ENCODE assay signal across 27 cellular contexts in genomic region chr10:26703974-26704373, GRCh38.
"Had no signal": no experiment of that assay in that cellular context is flagged by ENCODE, and none has a peak within 500 bp of the region (broad histone marks: within the 10 kb centered on the region; RNA-seq: fewer than 3 reads in every experiment).

No MANE protein-coding gene starts in this region.

- FAIRE-seq: urothelium cell line had no signal

- H3K4me3 ChIP-seq: stomach, suprapubic skin, testis, thoracic aorta, thyroid gland, tibial artery, tibial nerve, transverse colon, upper lobe of left lung, upper lobe of right lung, uterus, vagina had no signal

- H3K4me1 ChIP-seq: testis, thyroid gland, tibial artery, upper lobe of right lung, uterus had no signal

- H3K9me3 ChIP-seq: stomach, suprapubic skin, testis, thoracic aorta, thyroid gland, tibial artery, tibial nerve, transverse colon, upper lobe of left lung, upper lobe of right lung, uterus, vagina had no signal

- ATAC-seq: stimulated activated effector memory CD8-positive, alpha-beta T cell treated with anti-CD3 and anti-CD28 coated beads, Interleukin-12 subunit alpha, Interleukin-12 subunit beta, amount 100 ng/mL, for 72 hours; stimulated activated memory B cell treated with anti-CD40 and anti-IgM and Interleukin-4, amounts not matched to agents 10 μg/mL and 1 μg/mL and 100 μg/mL, for 72 hours; stimulated activated naive B cell treated with anti-CD40 and anti-IgM and Interleukin-4, amounts not matched to agents 10 μg/mL and 1 μg/mL and 100 μg/mL, for 72 hours; stimulated activated naive CD8-positive, alpha-beta T cell treated with anti-CD3 and anti-CD28 coated beads, Interleukin-15, amount 100 ng/mL, for 72 hours; stimulated activated naive CD8-positive, alpha-beta T cell treated with anti-CD3 and anti-CD28 coated beads, Interleukin-15, Interleukin-2, amounts not matched to agents 100 U/mL and 50 U/mL, for 24 hours; upper lobe of right lung had no signal

- H3K36me3 ChIP-seq: thoracic aorta, thyroid gland, upper lobe of right lung, uterus had no signal

- H3K27ac ChIP-seq: stomach, suprapubic skin, testis, thoracic aorta, thyroid gland, tibial artery, tibial nerve, transverse colon, upper lobe of right lung, uterus, vagina had no signal

- H3K27me3 ChIP-seq: stomach, suprapubic skin, testis, thyroid gland, tibial artery, tibial nerve, transverse colon, upper lobe of left lung, upper lobe of right lung, uterus, vagina had no signal

- DNase-seq: stimulated activated CD4-positive, alpha-beta T cell treated with anti-CD3 and anti-CD28 coated beads, Interleukin-2, amount 100 ng/mL, for 48 hours; stimulated activated CD4-positive, alpha-beta T cell treated with anti-CD3 and anti-CD28 coated beads, Interleukin-4, amount 100 ng/mL, for 1 hour; stimulated activated CD4-positive, alpha-beta T cell treated with anti-CD3 and anti-CD28 coated beads, Interleukin-4, amount 100 ng/mL, for 24 hours; stimulated activated CD4-positive, alpha-beta T cell treated with anti-CD3 and anti-CD28 coated beads, Interleukin-4, amount 100 ng/mL, for 4 hours; stimulated activated CD8-positive, alpha-beta memory T cell treated with anti-CD3 and anti-CD28 coated beads, Interleukin-4, amount 100 ng/mL, for 48 hours; stimulated activated naive B cell treated with anti-CD40 and anti-IgM and Interleukin-4, amounts not matched to agents 10 μg/mL and 1 μg/mL and 100 μg/mL, for 72 hours; stimulated activated naive CD4-positive, alpha-beta T cell; stimulated activated naive CD4-positive, alpha-beta T cell treated with Interleukin-2 at 50 U/mL for 16 hours; stimulated activated naive CD8-positive, alpha-beta T cell treated with anti-CD3 and anti-CD28 coated beads, Interleukin-15, amount 100 ng/mL, for 72 hours; stimulated activated naive CD8-positive, alpha-beta T cell treated with anti-CD3 and anti-CD28 coated beads, Interleukin-15, Interleukin-2, amounts not matched to agents 100 U/mL and 50 U/mL, for 24 hours; stomach; substantia nigra; testis; thyroid gland; tibial artery; transverse colon; trophoblast cell; upper lobe of right lung; uterus had no signal
